ENCODE assay signal across 1 cellular context in genomic region chr21:41873426-41873825, GRCh38.
TF ChIP-seq lines count a peak whose summit lies in the region.

No MANE protein-coding gene starts in this region.

TF ChIP-seq in H1, 55 proteins besides CTCF, POLR2A, EP300 and RAD21:
- TF ChIP-seq RXRA (IDR thresholded peaks at IDR 0.05; ENCODE audit: insufficient read depth, low read depth, low read length) = no peak
- TF ChIP-seq BCL11A (IDR thresholded peaks at IDR 0.05; ENCODE audit: low read depth in 2 of 2, low read length in 2 of 2) = no peak
- TF ChIP-seq HDAC2 (IDR thresholded peaks at IDR 0.05; ENCODE audit: borderline replicate concordance in 1 of 2, low read depth in 2 of 2, low read length in 2 of 2) = no peak
- TF ChIP-seq EGR1 (IDR thresholded peaks at IDR 0.05; ENCODE audit: borderline replicate concordance, low read depth, low read length) = no peak
- no peak for TF ChIP-seq ZNF274 (IDR thresholded peaks at IDR 0.05; ENCODE audit: borderline replicate concordance, extremely low read depth, low read length)
- no peak for TF ChIP-seq RFX5 (IDR thresholded peaks at IDR 0.05; ENCODE audit: borderline replicate concordance, low read depth, low read length)
- TF ChIP-seq JUN (IDR thresholded peaks at IDR 0.05; ENCODE audit: low read depth, low read length) = no peak
- no peak for TF ChIP-seq KDM4A (IDR thresholded peaks at IDR 0.05; ENCODE audit: low read depth, low read length, severe bottlenecking)
- no peak for TF ChIP-seq TAF7 (optimal IDR thresholded peaks at IDR 0.05; ENCODE audit: borderline replicate concordance, low read depth, low read length)
- no peak for TF ChIP-seq NANOG (IDR thresholded peaks at IDR 0.05; ENCODE audit: insufficient read depth, low read depth, low read length, poor library complexity, severe bottlenecking)
- TF ChIP-seq GTF2F1 (IDR thresholded peaks at IDR 0.05; ENCODE audit: borderline replicate concordance, low read depth, low read length) = no peak
- TF ChIP-seq TCF12 (IDR thresholded peaks at IDR 0.05; ENCODE audit: low read depth, low read length) = no peak
- no peak for TF ChIP-seq USF2 (IDR thresholded peaks at IDR 0.05; ENCODE audit: low read length)
- no peak for TF ChIP-seq PHF8 (conservative IDR thresholded peaks at IDR 0.05; ENCODE audit: low read depth, low read length)
- TF ChIP-seq TAF1 (IDR thresholded peaks at IDR 0.05; ENCODE audit: low read depth, low read length) = no peak
- no peak for TF ChIP-seq HDAC6 (IDR thresholded peaks at IDR 0.05; ENCODE audit: low read depth, low read length)
- TF ChIP-seq SP4 (IDR thresholded peaks at IDR 0.05; ENCODE audit: low read length) = no peak
- no peak for TF ChIP-seq BACH1 (IDR thresholded peaks at IDR 0.05; ENCODE audit: low read length)
